ENCODE assay signal across 8 cellular contexts in the genomic region with DNA sequence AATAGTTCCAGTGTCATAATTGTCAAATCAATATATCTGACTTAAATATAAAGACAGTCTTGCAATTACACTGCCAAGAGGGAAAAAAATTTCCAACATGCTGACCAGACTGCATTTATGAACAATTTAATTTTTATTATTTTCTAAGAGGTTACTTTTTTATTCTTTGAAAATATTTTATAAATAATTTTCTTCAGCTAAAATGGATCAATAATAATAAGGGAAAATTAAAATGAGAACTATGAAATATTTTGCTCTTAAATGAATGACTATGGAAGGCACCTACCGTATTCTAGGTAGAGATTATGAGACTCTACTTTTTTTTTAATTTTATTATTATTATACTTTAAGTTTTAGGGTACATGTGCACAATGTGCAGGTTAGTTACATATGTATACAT.
"Had no signal": no experiment of that assay in that cellular context is flagged by ENCODE, and none has a peak within 500 bp of the region (broad histone marks: within the 10 kb centered on the region; RNA-seq: fewer than 3 reads in every experiment).

No MANE protein-coding gene starts in this region.

- FAIRE-seq: HepG2, HTR-8/SVneo, K562 had no signal

- H3K9me3 Mint-ChIP-seq: IgD-negative memory B cell had no signal

- H3K4me3 Mint-ChIP-seq: IgD-negative memory B cell had no signal

- H3K27ac Mint-ChIP-seq: IgD-negative memory B cell had no signal

- H3K4me3 ChIP-seq: K562 had no signal

- H3K27ac ChIP-seq: HL-60 had no signal

- DNase-seq: IMR-90, KBM-7, KG1 had no signal

- H3K36me3 Mint-ChIP-seq: IgD-negative memory B cell had no signal

- H3K4me1 Mint-ChIP-seq: IgD-negative memory B cell had no signal

- ATAC-seq: HepG2, K562 had no signal

- H3K27me3 Mint-ChIP-seq: IgD-negative memory B cell had no signal
